Comparison of ENCODE assay signal across 13 cellular contexts in genomic region chr13:26759156-26759906, GRCh38. TPM values are rescaled to one million over a fixed set of nuclear protein-coding genes. Genes with fewer than 3 reads are reported as not detected.
DNase-seq lines count a peak whose midpoint lies in the region; ATAC-seq, FAIRE-seq and TF ChIP-seq lines count a peak whose summit lies in the region.
"Had no signal": no experiment of that assay in that cellular context is flagged by ENCODE, and none has a peak within 500 bp of the region (broad histone marks: within the 10 kb centered on the region; RNA-seq: fewer than 3 reads in every experiment).

No MANE protein-coding gene starts in this region.

- TF ChIP-seq CTCF in HFFc6 (IDR thresholded peaks at IDR 0.05) (no peak), activated B cell treated with CpG ODN at 0.5 μM for 24 hours (IDR thresholded peaks at IDR 0.05) (no peak), hepatocyte (IDR thresholded peaks at IDR 0.05; ENCODE audit: poor library complexity) (no peak), smooth muscle cell (IDR thresholded peaks at IDR 0.05; ENCODE audit: borderline replicate concordance, insufficient read depth, poor library complexity, severe bottlenecking) (no peak)

- POLR2A ChIA-PET in activated B cell treated with CpG ODN at 0.5 μM for 24 hours (lab: Charles Lee), result no interaction called here

- no peaks in the 10 kb centered on the region for H3K79me2 ChIP-seq in hepatocyte
- no peaks in the 10 kb centered on the region for H3K79me2 ChIP-seq in smooth muscle cell (ENCODE audit: low read depth)

- no peak for FAIRE-seq in GM12891 (lab: Jason Lieb, UNC)
- FAIRE-seq: HTR-8/SVneo had no signal

- H3K9me3 ChIP-seq in hepatocyte (ENCODE audit: low read depth) (no peaks in the 10 kb centered on the region), smooth muscle cell (replicated peaks; ENCODE audit: low read depth) (no peaks in the 10 kb centered on the region)

- peaks cover 4% of the 10 kb centered on the region; the same call in 1 of the 2 replicates for H3K36me3 Mint-ChIP-seq in HFFc6 (ENCODE audit: low read depth)
- H3K36me3 Mint-ChIP-seq in activated B cell treated with CpG ODN at 0.5 μM for 24 hours (ENCODE audit: low read depth), result no peaks in the 10 kb centered on the region

- H3K9me3 Mint-ChIP-seq in HFFc6 (no peaks in the 10 kb centered on the region; the same call in 1 of the 2 replicates), activated B cell treated with CpG ODN at 0.5 μM for 24 hours (no peaks in the 10 kb centered on the region)

- H3K27me3 Mint-ChIP-seq in HFFc6 (ENCODE audit: insufficient read depth) (peaks cover 50% of the 10 kb centered on the region), activated B cell treated with CpG ODN at 0.5 μM for 24 hours (peaks cover 61% of the 10 kb centered on the region)

- H3F3A ChIP-seq in smooth muscle cell (ENCODE audit: low read depth), result no peaks in the 10 kb centered on the region

- H2AFZ ChIP-seq in hepatocyte (peak overlapping the region; percentile 40), smooth muscle cell (ENCODE audit: low read depth) (no peak overlapping the region)

- H3K27me3 ChIP-seq in hepatocyte (peaks cover 80% of the 10 kb centered on the region), smooth muscle cell (ENCODE audit: low read depth) (peaks cover 92% of the 10 kb centered on the region)

- CTCF ChIA-PET in activated B cell treated with CpG ODN at 0.5 μM for 24 hours (lab: Charles Lee), result no interaction called here

- H4K20me1 ChIP-seq in hepatocyte (ENCODE audit: insufficient read depth, poor library complexity, severe bottlenecking), result no peaks in the 10 kb centered on the region
- no peaks in the 10 kb centered on the region for H4K20me1 ChIP-seq in smooth muscle cell (ENCODE audit: low read depth)

- WGBS in hepatocyte (ENCODE audit: low lambda C conversion rate, missing lambda C conversion rate), result 70% methylated on average over 31 of the region's 31 CpGs
- WGBS in smooth muscle cell (ENCODE audit: low lambda C conversion rate), result 78% methylated on average over 31 of the region's 31 CpGs

- H3K4me2 ChIP-seq in hepatocyte (peak overlapping the region; percentile 91), smooth muscle cell (peak overlapping the region; percentile 84)

- H3K4me3 ChIP-seq in hepatocyte (peak overlapping the region; percentile 36), smooth muscle cell (peak overlapping the region; percentile 42)

- H3K27ac ChIP-seq in hepatocyte (no peak overlapping the region), smooth muscle cell (ENCODE audit: low read depth) (no peak overlapping the region)

- DNase-seq in HFFc6, result no peak
- no peak for DNase-seq in activated B cell treated with CpG ODN at 0.5 μM for 24 hours
- no peak for DNase-seq in hepatocyte (ENCODE audit: low spot score)
- DNase-seq in smooth muscle cell (lab: John Stamatoyannopoulos, UW; ENCODE audit: unreplicated experiment), result no peak
- no peak for DNase-seq in GM12891 (ENCODE audit: insufficient read length, low spot score)
- DNase-seq: midbrain had no signal

- TF ChIP-seq POLR2A in GM12891 (IDR thresholded peaks at IDR 0.05; ENCODE audit: low read depth, low read length), result no peak

- H3K4me1 Mint-ChIP-seq in HFFc6 (ENCODE audit: low read depth) (no peaks in the 10 kb centered on the region), activated B cell treated with CpG ODN at 0.5 μM for 24 hours (peaks cover 19% of the 10 kb centered on the region)

- H3K4me3 Mint-ChIP-seq in HFFc6, result peak overlapping the region; percentile 43; the same call in 1 of the 2 replicates
- peak overlapping the region; percentile 61 for H3K4me3 Mint-ChIP-seq in activated B cell treated with CpG ODN at 0.5 μM for 24 hours

- H3K9me2 ChIP-seq in hepatocyte (replicated peaks; ENCODE audit: insufficient read depth), result no peaks in the 10 kb centered on the region

- H3K36me3 ChIP-seq in hepatocyte (replicated peaks; ENCODE audit: insufficient read depth, low read depth), result no peaks in the 10 kb centered on the region
- H3K36me3 ChIP-seq in smooth muscle cell (ENCODE audit: low read depth), result no peaks in the 10 kb centered on the region

- H3K27ac Mint-ChIP-seq in HFFc6, result no peak overlapping the region
- no peak overlapping the region for H3K27ac Mint-ChIP-seq in activated B cell treated with CpG ODN at 0.5 μM for 24 hours

- peaks cover 4% of the 10 kb centered on the region for H3K4me1 ChIP-seq in hepatocyte (ENCODE audit: insufficient read depth)
- H3K4me1 ChIP-seq in smooth muscle cell (ENCODE audit: low read depth), result peaks cover 7% of the 10 kb centered on the region

- ATAC-seq in activated B cell treated with CpG ODN at 0.5 μM for 24 hours (ENCODE audit: low read depth) (no peak), HG02870 (IDR thresholded peaks at IDR 0.05; ENCODE audit: unreplicated experiment) (no peak), GM18867 (IDR thresholded peaks at IDR 0.05; ENCODE audit: unreplicated experiment) (no peak)
- ATAC-seq: esophagus mucosa had no signal

- intact Hi-C loops in activated B cell treated with CpG ODN at 0.5 μM for 24 hours (cut with micrococcal nuclease), result no loop called here

- H3K9ac ChIP-seq in smooth muscle cell (ENCODE audit: low read depth), result no peak overlapping the region

TF ChIP-seq in GM12891, 5 proteins besides CTCF, POLR2A, EP300 and RAD21:
- TF ChIP-seq TAF1 (IDR thresholded peaks at IDR 0.05; ENCODE audit: low read depth, low read length) (no peak), POLR2AphosphoS5 (IDR thresholded peaks at IDR 0.05; ENCODE audit: low read depth, low read length) (no peak), POU2F2 (IDR thresholded peaks at IDR 0.05; ENCODE audit: low read depth, low read length) (no peak), PAX5 (IDR thresholded peaks at IDR 0.05; ENCODE audit: insufficient read depth, low read length, severe bottlenecking) (no peak), SPI1 (IDR thresholded peaks at IDR 0.05; ENCODE audit: low read depth, low read length) (no peak)
TF ChIP-seq in GM12891: peak in this region for 0.

RNA-seq across cellular contexts. Expression of gene GPR12, which starts 1.3 kb away (rescaled TPM):
- not detected for total RNA-seq in HFFc6 (2021; fragmentation: NEBNext Ultra II Directional; extraction: Animal tissue kit (Norgen Biotek cat#: 25700))
- total RNA-seq in activated B cell treated with CpG ODN at 0.5 μM for 24 hours (not detected in 2 replicates), hepatocyte (not detected in 2 replicates), smooth muscle cell (not detected in 2 replicates)
- polyA plus RNA-seq in hepatocyte (not detected in 2 replicates), smooth muscle cell (not detected in 2 replicates)
- not detected for polyA plus RNA-seq in GM12891 (2012; ENCODE audit: low read depth, missing spikeins)
- total RNA-seq: Daoy; NCI-H460; T-helper 1 cell treated with Interleukin-12 subunit alpha and Interleukin-12 subunit beta and Interleukin-4 antibody, amounts not matched to agents 30 ng/mL and 1 ng/mL, for 36 hours had no signal
